Comparison of ENCODE assay signal across 22 cellular contexts in the genomic region with DNA sequence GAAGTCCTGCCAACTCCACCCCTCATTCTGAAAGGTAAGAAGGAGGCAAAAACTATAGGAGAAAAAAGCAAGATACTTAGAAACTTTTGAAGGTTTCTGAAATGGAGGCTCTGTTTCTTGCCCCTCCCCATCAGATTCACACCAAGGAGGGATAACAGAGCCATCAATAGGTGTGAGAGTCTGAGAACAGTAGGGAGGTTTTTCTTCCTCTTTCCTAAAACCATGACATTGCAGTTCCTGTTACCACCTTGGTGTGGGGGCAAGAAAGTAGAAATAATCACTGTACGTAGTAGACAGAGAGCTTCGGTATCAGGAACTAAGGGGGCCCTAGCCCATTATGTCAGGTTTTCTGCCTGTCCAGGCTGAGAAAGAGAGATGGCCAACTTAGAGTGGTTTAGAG.
A peak's percentile ranks its signal among the peaks of the same experiment; 100 is the strongest.
DNase-seq lines count a peak whose midpoint lies in the region; ATAC-seq, FAIRE-seq and TF ChIP-seq lines count a peak whose summit lies in the region.
"Had no signal": no experiment of that assay in that cellular context is flagged by ENCODE, and none has a peak within 500 bp of the region (broad histone marks: within the 10 kb centered on the region; RNA-seq: fewer than 3 reads in every experiment).

No MANE protein-coding gene starts in this region.

- no peaks in the 10 kb centered on the region for H3K36me3 Mint-ChIP-seq in activated T-helper 2 cell treated with anti-CD3 and anti-CD28 coated beads, Interferon-gamma antibody, Interleukin-2, Interleukin-4, amounts not matched to agents 10 μg/mL and 5 μg/mL and 100 μg/mL, durations not matched to agents 14 hours and 24 hours and 36 hours (ENCODE audit: low read depth)
- H3K36me3 Mint-ChIP-seq: memory B cell, neural progenitor cell had no signal

- H3K27ac Mint-ChIP-seq in activated T-helper 2 cell treated with anti-CD3 and anti-CD28 coated beads, Interferon-gamma antibody, Interleukin-2, Interleukin-4, amounts not matched to agents 10 μg/mL and 5 μg/mL and 100 μg/mL, durations not matched to agents 14 hours and 24 hours and 36 hours = no peak overlapping the region
- H3K27ac Mint-ChIP-seq: H9, memory B cell, neural progenitor cell had no signal

- peak; percentile 57 for ATAC-seq in GM19025 (IDR thresholded peaks at IDR 0.05; ENCODE audit: low read depth, unreplicated experiment)
- peak; percentile 87 for ATAC-seq in GM21529 (IDR thresholded peaks at IDR 0.05; ENCODE audit: unreplicated experiment)
- ATAC-seq in HG03139 (IDR thresholded peaks at IDR 0.05; ENCODE audit: unreplicated experiment) = peak; percentile 77

- no peaks in the 10 kb centered on the region for H3K27me3 Mint-ChIP-seq in activated T-helper 2 cell treated with anti-CD3 and anti-CD28 coated beads, Interferon-gamma antibody, Interleukin-2, Interleukin-4, amounts not matched to agents 10 μg/mL and 5 μg/mL and 100 μg/mL, durations not matched to agents 14 hours and 24 hours and 36 hours (ENCODE audit: low read depth)
- H3K27me3 Mint-ChIP-seq: memory B cell had no signal

- DNase-seq in H54 (ENCODE audit: insufficient read length, low spot score) = no peak
- DNase-seq in HK-2 (ENCODE audit: unreplicated experiment) = no peak
- no peak for DNase-seq in activated gamma-delta T cell treated with Interleukin-2 at 50 U/mL for 16 hours
- DNase-seq in activated T-helper 2 cell treated with anti-CD3 and anti-CD28 coated beads, Interferon-gamma antibody, Interleukin-2, Interleukin-4, amounts not matched to agents 10 μg/mL and 5 μg/mL and 100 μg/mL, durations not matched to agents 14 hours and 24 hours and 36 hours (ENCODE audit: low spot score) = no peak
- DNase-seq: C1 segment of cervical spinal cord; cortex of kidney; DND-41; erythroblast; H9; head of caudate nucleus; KG1; NCI-H1436 treated with DMSO at 0.1 percent for 48 hours; NCI-H226; SHP77 treated with DMSO at 0.1 percent for 48 hours; stimulated activated CD8-positive, alpha-beta memory T cell treated with anti-CD3 and anti-CD28 coated beads, Interleukin-4, amount 100 ng/mL, for 48 hours; transverse colon had no signal

- H3K4me1 Mint-ChIP-seq in activated T-helper 2 cell treated with anti-CD3 and anti-CD28 coated beads, Interferon-gamma antibody, Interleukin-2, Interleukin-4, amounts not matched to agents 10 μg/mL and 5 μg/mL and 100 μg/mL, durations not matched to agents 14 hours and 24 hours and 36 hours (ENCODE audit: low read depth) = no peaks in the 10 kb centered on the region
- H3K4me1 Mint-ChIP-seq: memory B cell, neural progenitor cell had no signal

- TF ChIP-seq POLR2A in H54 (IDR thresholded peaks at IDR 0.05; ENCODE audit: low read depth, low read length) = no peak

- FAIRE-seq in H54 (lab: Jason Lieb, UNC) = no peak
- FAIRE-seq: islet of Langerhans had no signal

- no peaks in the 10 kb centered on the region for H3K9me3 Mint-ChIP-seq in activated T-helper 2 cell treated with anti-CD3 and anti-CD28 coated beads, Interferon-gamma antibody, Interleukin-2, Interleukin-4, amounts not matched to agents 10 μg/mL and 5 μg/mL and 100 μg/mL, durations not matched to agents 14 hours and 24 hours and 36 hours
- H3K9me3 Mint-ChIP-seq: neural progenitor cell had no signal

- intact Hi-C loops in activated T-helper 2 cell treated with anti-CD3 and anti-CD28 coated beads, Interferon-gamma antibody, Interleukin-2, Interleukin-4, amounts not matched to agents 10 μg/mL and 5 μg/mL and 100 μg/mL, durations not matched to agents 14 hours and 24 hours and 36 hours (cut with micrococcal nuclease) = no loop called here

- no peak overlapping the region for H3K4me3 Mint-ChIP-seq in activated T-helper 2 cell treated with anti-CD3 and anti-CD28 coated beads, Interferon-gamma antibody, Interleukin-2, Interleukin-4, amounts not matched to agents 10 μg/mL and 5 μg/mL and 100 μg/mL, durations not matched to agents 14 hours and 24 hours and 36 hours (ENCODE audit: low read depth)
- H3K4me3 Mint-ChIP-seq: H9, memory B cell, neural progenitor cell had no signal
